1 cellular context compared by ENCODE assay signal in the genomic region with DNA sequence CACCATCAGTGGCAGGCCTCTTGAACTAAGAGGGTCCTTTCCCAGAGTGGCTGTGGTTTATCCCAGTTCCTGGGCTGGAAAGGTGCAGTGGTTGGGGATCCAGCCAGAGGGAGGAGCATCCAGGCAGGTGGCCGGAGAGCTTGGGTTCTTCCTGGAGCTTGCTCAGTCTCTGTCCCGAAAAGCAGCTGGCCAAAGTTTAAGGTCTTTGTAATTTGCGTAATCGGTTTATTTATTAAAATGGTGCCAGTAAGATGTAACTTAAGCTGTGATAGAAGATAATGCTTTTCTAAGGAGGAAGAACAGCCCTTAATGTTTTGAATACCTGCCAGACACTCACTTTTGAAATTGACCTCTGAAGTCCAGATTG.
TF ChIP-seq lines count a peak whose summit lies in the region.

No MANE protein-coding gene starts in this region.

TF ChIP-seq in SK-N-SH, 30 proteins besides CTCF, POLR2A, EP300 and RAD21 (continued from another document):
- TF ChIP-seq, protein P1, sequence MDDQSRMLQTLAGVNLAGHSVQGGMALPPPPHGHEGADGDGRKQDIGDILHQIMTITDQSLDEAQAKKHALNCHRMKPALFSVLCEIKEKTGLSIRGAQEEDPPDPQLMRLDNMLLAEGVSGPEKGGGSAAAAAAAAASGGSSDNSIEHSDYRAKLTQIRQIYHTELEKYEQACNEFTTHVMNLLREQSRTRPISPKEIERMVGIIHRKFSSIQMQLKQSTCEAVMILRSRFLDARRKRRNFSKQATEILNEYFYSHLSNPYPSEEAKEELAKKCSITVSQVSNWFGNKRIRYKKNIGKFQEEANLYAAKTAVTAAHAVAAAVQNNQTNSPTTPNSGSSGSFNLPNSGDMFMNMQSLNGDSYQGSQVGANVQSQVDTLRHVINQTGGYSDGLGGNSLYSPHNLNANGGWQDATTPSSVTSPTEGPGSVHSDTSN (IDR thresholded peaks at IDR 0.05), result no peak
- TF ChIP-seq TEAD4 (IDR thresholded peaks at IDR 0.05; ENCODE audit: borderline replicate concordance, insufficient read depth) (no peak), SIN3A (IDR thresholded peaks at IDR 0.05; ENCODE audit: borderline replicate concordance, low read depth, low read length) (no peak), JUND (IDR thresholded peaks at IDR 0.05) (no peak), CHD2 (IDR thresholded peaks at IDR 0.05; ENCODE audit: low read length, partially characterized antibody) (no peak), GABPA (IDR thresholded peaks at IDR 0.05; ENCODE audit: low read depth) (no peak), FOXM1 (IDR thresholded peaks at IDR 0.05; ENCODE audit: low read depth) (no peak), SMC3 (IDR thresholded peaks at IDR 0.05; ENCODE audit: low read depth, low read length) (no peak), FOXJ3 (CRISPR knock-in tag; IDR thresholded peaks at IDR 0.05) (no peak)
- TF ChIP-seq, protein P2, sequence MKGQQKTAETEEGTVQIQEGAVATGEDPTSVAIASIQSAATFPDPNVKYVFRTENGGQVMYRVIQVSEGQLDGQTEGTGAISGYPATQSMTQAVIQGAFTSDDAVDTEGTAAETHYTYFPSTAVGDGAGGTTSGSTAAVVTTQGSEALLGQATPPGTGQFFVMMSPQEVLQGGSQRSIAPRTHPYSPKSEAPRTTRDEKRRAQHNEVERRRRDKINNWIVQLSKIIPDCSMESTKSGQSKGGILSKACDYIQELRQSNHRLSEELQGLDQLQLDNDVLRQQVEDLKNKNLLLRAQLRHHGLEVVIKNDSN (IDR thresholded peaks at IDR 0.05; ENCODE audit: borderline replicate concordance, low read depth), result no peak
TF ChIP-seq in SK-N-SH: peak in this region for 0.
